ENCODE assay signal across 19 cellular contexts in the genomic region with DNA sequence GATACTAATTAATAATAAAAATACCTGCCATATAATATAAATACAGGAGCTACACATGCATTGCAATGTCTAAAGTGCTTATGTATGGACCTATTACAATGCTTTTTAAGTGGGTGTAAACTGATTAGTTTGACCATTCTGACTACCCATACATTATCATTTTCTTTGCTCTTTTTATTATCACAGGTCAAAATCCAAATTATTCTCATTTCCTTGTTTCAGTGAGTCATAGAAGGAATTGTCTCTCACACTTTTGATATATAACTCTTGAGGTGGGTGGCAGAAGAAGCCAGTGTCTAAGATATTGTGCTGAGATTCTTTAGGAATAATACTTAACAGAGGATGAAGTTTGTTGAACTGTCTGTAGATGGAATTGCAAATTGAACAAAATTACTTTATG.
"Had no signal": no experiment of that assay in that cellular context is flagged by ENCODE, and none has a peak within 500 bp of the region (broad histone marks: within the 10 kb centered on the region; RNA-seq: fewer than 3 reads in every experiment).

No MANE protein-coding gene starts in this region.

- H3K27me3 Mint-ChIP-seq: stimulated activated naive CD8-positive, alpha-beta T cell treated with anti-CD3 and anti-CD28 coated beads, Interleukin-15, Interleukin-2, amounts not matched to agents 100 ng/mL and 50 ng/mL, for 24 hours had no signal

- ATAC-seq: lower lobe of right lung had no signal

- H3K27ac ChIP-seq: lower lobe of right lung, neutrophil, sigmoid colon, testis had no signal

- H3K4me1 Mint-ChIP-seq: naive B cell had no signal

- H3K36me3 ChIP-seq: lower lobe of right lung, neutrophil, sigmoid colon had no signal

- H3K27me3 ChIP-seq: sigmoid colon, testis had no signal

- DNase-seq: activated CD4-positive, alpha-beta T cell treated with anti-CD3 and anti-CD28 coated beads, Interleukin-2, amount 50 U/mL, for 48 hours; activated CD4-positive, CD25-positive, alpha-beta regulatory T cell treated with anti-CD3 and anti-CD28 coated beads, Interleukin-2, amount 50 U/mL, for 72 hours; activated gamma-delta T cell treated with Interleukin-2 at 50 U/mL for 16 hours; activated T-cell treated with anti-CD3 and anti-CD28 coated beads, Interleukin-2, amount 50 U/mL, for 48 hours; central memory CD4-positive, alpha-beta T cell; cortex of kidney; effector memory CD4-positive, alpha-beta T cell; erythroblast; hypothalamus; kidney glomerular epithelial cell; lower lobe of right lung; midbrain; naive B cell; sigmoid colon; stimulated activated CD4-positive, alpha-beta T cell treated with anti-CD3 and anti-CD28 coated beads, Interleukin-4, amount 100 ng/mL, for 1 hour; T-helper 9 cell; testis had no signal

- H3K9me3 ChIP-seq: lower lobe of right lung, neutrophil, sigmoid colon, testis had no signal

- H3K27ac Mint-ChIP-seq: naive B cell had no signal

- H3K4me1 ChIP-seq: lower lobe of right lung, testis had no signal

- H3K4me3 ChIP-seq: lower lobe of right lung, sigmoid colon, testis had no signal

- H3K36me3 Mint-ChIP-seq: naive B cell had no signal

- H3K4me3 Mint-ChIP-seq: naive B cell had no signal
